ENCODE assay signal across 12 cellular contexts in the genomic region with DNA sequence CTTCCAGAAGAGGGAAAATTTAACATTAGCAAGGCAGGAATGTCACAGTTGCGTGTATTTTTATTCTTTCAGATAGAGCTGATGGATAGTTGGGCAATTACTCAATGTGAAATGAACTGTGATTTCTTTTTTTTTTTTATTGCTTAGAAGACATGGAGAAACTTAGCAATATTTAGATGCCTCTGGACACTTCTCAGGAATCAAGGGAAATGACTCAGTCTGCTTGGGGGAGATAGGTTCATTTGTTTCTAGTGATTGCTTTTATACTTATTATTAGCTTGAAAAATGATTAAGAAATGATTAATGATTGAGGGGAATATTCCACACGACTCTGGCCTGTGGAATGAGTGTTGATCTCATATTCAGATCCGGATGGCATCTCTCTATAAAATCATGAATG. TPM values are rescaled to one million over a fixed set of nuclear protein-coding genes. Genes with fewer than 3 reads are reported as not detected.
DNase-seq lines count a peak whose midpoint lies in the region; ATAC-seq and TF ChIP-seq lines count a peak whose summit lies in the region.
"Had no signal": no experiment of that assay in that cellular context is flagged by ENCODE, and none has a peak within 500 bp of the region (broad histone marks: within the 10 kb centered on the region; RNA-seq: fewer than 3 reads in every experiment).

No MANE protein-coding gene starts in this region.

- no peak overlapping the region for H3K4me3 ChIP-seq in cardiac fibroblast (replicated peaks in 1 of 2; ENCODE audit: low read depth in 2 of 2, low read length in 2 of 2)
- H3K4me3 ChIP-seq: A549 had no signal

- ATAC-seq in GM18909 (IDR thresholded peaks at IDR 0.05; ENCODE audit: poor library complexity, unreplicated experiment): no peak
- ATAC-seq: A549, HCT116, HepG2 had no signal

- TF ChIP-seq CTCF in cardiac fibroblast (IDR thresholded peaks at IDR 0.05; ENCODE audit: low read depth, low read length): no peak

- peak; percentile 3 for DNase-seq in EH (ENCODE audit: low read depth)
- DNase-seq in HCEC 1CT: peak; percentile 7
- DNase-seq in cardiac fibroblast (ENCODE audit: low read depth in 2 of 2): peak; percentile 40 to 52
- DNase-seq in non-pigmented ciliary epithelial cell (ENCODE audit: low read depth): peak; percentile 17
- DNase-seq in NCI-H446 (lab: John Stamatoyannopoulos, UW): no peak
- DNase-seq in A172 (ENCODE audit: low spot score): no peak
- DNase-seq: CD4-positive, alpha-beta memory T cell; DMS79 had no signal

RNA-seq across cellular contexts. Expression of a gene that starts 33.1 kb away (rescaled TPM):
- total RNA-seq in A172 (2014; rRNA removed; shearing (Covaris generic)): 0.96 and 1.2 TPM in 2 replicates
- total RNA-seq: CD4-positive, alpha-beta memory T cell; HepG2 had no signal

Comparison
In these comparisons a context has a peak if more than half of its experiments do, and no peak if none do; other contexts are left out.
1. DNase-seq: peak in EH (single experiment), HCEC 1CT (single experiment), cardiac fibroblast (2 of 2) and non-pigmented ciliary epithelial cell (single experiment); none in NCI-H446 (0 of 2) and A172 (single experiment).